Comparison of ENCODE assay signal across 21 cellular contexts in genomic region chr2:7089898-7090510, GRCh38.
DNase-seq lines count a peak whose midpoint lies in the region; ATAC-seq, FAIRE-seq and TF ChIP-seq lines count a peak whose summit lies in the region.
"Had no signal": no experiment of that assay in that cellular context is flagged by ENCODE, and none has a peak within 500 bp of the region (broad histone marks: within the 10 kb centered on the region; RNA-seq: fewer than 3 reads in every experiment).

No MANE protein-coding gene starts in this region.

- no peak overlapping the region for H2BK15ac ChIP-seq in neuronal stem cell (ENCODE audit: low read length)

- H2AFZ ChIP-seq in GM23338 (no peak overlapping the region), neuronal stem cell (ENCODE audit: low read length) (no peak overlapping the region)

- intact Hi-C loops in activated CD4-positive, alpha-beta T cell treated with anti-CD3 and anti-CD28 coated beads, Interleukin-2, amount 10 ng/mL, durations not matched to agents 24 days and 14 days (cut with micrococcal nuclease) = no loop called here
- intact Hi-C loops in esophagus muscularis mucosa (cut with DNase I) = loop anchor here (10.0 kb wide), 1 partner anchor 1595 kb away; the partner anchor contains the start of gene ID2

- H4K8ac ChIP-seq in neuronal stem cell (ENCODE audit: low read depth, low read length) = no peak overlapping the region

- no peak overlapping the region for H3K4me2 ChIP-seq in GM23338
- H3K4me2 ChIP-seq in neuronal stem cell (ENCODE audit: insufficient read depth, low read length, poor library complexity, severe bottlenecking) = no peak overlapping the region
- H3K4me2 ChIP-seq: A549 had no signal

- H3K14ac ChIP-seq in neuronal stem cell (ENCODE audit: low read length) = no peak overlapping the region

- H3K27ac ChIP-seq in GM23338 (ENCODE audit: low read depth) (no peak overlapping the region), esophagus muscularis mucosa (replicated peaks in 1 of 4) (no peak overlapping the region), neuronal stem cell (replicated peaks; ENCODE audit: low read length) (no peak overlapping the region)
- H3K27ac ChIP-seq: 22Rv1, A549, C4-2B had no signal

- WGBS in esophagus muscularis mucosa = 80% methylated on average over 16 of the region's 26 CpGs
- WGBS in neuronal stem cell (ENCODE audit: extremely low coverage in 2 of 2, insufficient read length in 2 of 2, insufficient replicate concordance in 1 of 2), 2 donors = no CpG with 5 or more reads among the region's 26 CpGs

- no peak overlapping the region for H3K4ac ChIP-seq in neuronal stem cell (ENCODE audit: low read length)

- H2BK12ac ChIP-seq in neuronal stem cell (ENCODE audit: low read length) = no peak overlapping the region

- H3K36me3 ChIP-seq in GM23338 (ENCODE audit: insufficient read depth) = no peaks in the 10 kb centered on the region
- H3K36me3 ChIP-seq in esophagus muscularis mucosa = no peaks in the 10 kb centered on the region
- H3K36me3 ChIP-seq in neuronal stem cell (replicated peaks in 1 of 2; ENCODE audit: control insufficient read depth in 2 of 2, insufficient read depth in 2 of 2, low read length in 2 of 2) = no peaks in the 10 kb centered on the region

- H4K20me1 ChIP-seq in GM23338 (replicated peaks; ENCODE audit: insufficient read depth) = no peaks in the 10 kb centered on the region

- H3K4me3 ChIP-seq in GM23338 = no peak overlapping the region
- H3K4me3 ChIP-seq in esophagus muscularis mucosa = no peak overlapping the region
- no peak overlapping the region for H3K4me3 ChIP-seq in neuronal stem cell (ENCODE audit: low read length in 2 of 2)
- H3K4me3 ChIP-seq: A549 had no signal

- TF ChIP-seq CTCF in GM23338 (conservative IDR thresholded peaks at IDR 0.05; ENCODE audit: low read depth in 2 of 2) (no peak), esophagus muscularis mucosa (IDR thresholded peaks at IDR 0.05) (no peak)

- H3K4me1 ChIP-seq in GM23338 (ENCODE audit: insufficient read depth) (no peaks in the 10 kb centered on the region), esophagus muscularis mucosa (no peaks in the 10 kb centered on the region), neuronal stem cell (ENCODE audit: control insufficient read depth in 2 of 2, insufficient read depth in 1 of 2, low read depth in 1 of 2, low read length in 2 of 2) (no peaks in the 10 kb centered on the region)
- H3K4me1 ChIP-seq: A549, Caco-2 had no signal

- H3K9me3 ChIP-seq in esophagus muscularis mucosa = no peaks in the 10 kb centered on the region
- peaks cover 0 to 3% of the 10 kb centered on the region in 2 donors for H3K9me3 ChIP-seq in neuronal stem cell (replicated peaks in 1 of 2; ENCODE audit: control insufficient read depth in 2 of 2, insufficient read depth in 1 of 2, low read depth in 1 of 2, low read length in 2 of 2)
- H3K9me3 ChIP-seq: Caco-2 had no signal

- peak; percentile 78 for ATAC-seq in GM23338
- ATAC-seq: A549 had no signal

- H3K9me3 Mint-ChIP-seq in activated CD4-positive, alpha-beta T cell treated with anti-CD3 and anti-CD28 coated beads, Interleukin-2, amount 10 ng/mL, durations not matched to agents 24 days and 14 days = no peaks in the 10 kb centered on the region
- peaks cover 7% of the 10 kb centered on the region; the same call in 2 of the 3 replicates for H3K9me3 Mint-ChIP-seq in GM23338
- H3K9me3 Mint-ChIP-seq: CD4-positive, alpha-beta T cell had no signal

- FAIRE-seq in GM19239 (lab: Jason Lieb, UNC) = no peak
- FAIRE-seq: A549, GM12892, GM18507 had no signal

- H3K9me2 ChIP-seq in GM23338 (ENCODE audit: insufficient read depth) = no peaks in the 10 kb centered on the region

- no peak overlapping the region for H3K9ac ChIP-seq in neuronal stem cell (ENCODE audit: low read depth, low read length, poor library complexity)

- H3K27ac Mint-ChIP-seq in activated CD4-positive, alpha-beta T cell treated with anti-CD3 and anti-CD28 coated beads, Interleukin-2, amount 10 ng/mL, durations not matched to agents 24 days and 14 days = no peak overlapping the region
- no peak overlapping the region for H3K27ac Mint-ChIP-seq in GM23338
- H3K27ac Mint-ChIP-seq: CD4-positive, alpha-beta T cell; H9 had no signal

- no peak for TF ChIP-seq POLR2A in esophagus muscularis mucosa (IDR thresholded peaks at IDR 0.05; ENCODE audit: low read depth)

- H3K4me3 Mint-ChIP-seq in activated CD4-positive, alpha-beta T cell treated with anti-CD3 and anti-CD28 coated beads, Interleukin-2, amount 10 ng/mL, durations not matched to agents 24 days and 14 days = no peak overlapping the region
- no peak overlapping the region for H3K4me3 Mint-ChIP-seq in GM23338
- H3K4me3 Mint-ChIP-seq: CD4-positive, alpha-beta T cell; H9 had no signal

- H3K4me1 Mint-ChIP-seq in activated CD4-positive, alpha-beta T cell treated with anti-CD3 and anti-CD28 coated beads, Interleukin-2, amount 10 ng/mL, durations not matched to agents 24 days and 14 days = no peaks in the 10 kb centered on the region
- H3K4me1 Mint-ChIP-seq in GM23338 = peaks cover 8% of the 10 kb centered on the region; the same call in 2 of the 3 replicates

- H2AK5ac ChIP-seq in neuronal stem cell (ENCODE audit: low read depth, low read length) = no peak overlapping the region

- no peaks in the 10 kb centered on the region for H3K79me1 ChIP-seq in neuronal stem cell (ENCODE audit: low read depth, low read length)

- H3K23ac ChIP-seq in neuronal stem cell (ENCODE audit: low read depth, low read length, poor library complexity) = no peak overlapping the region

- peaks cover 5% of the 10 kb centered on the region for H3K27me3 Mint-ChIP-seq in activated CD4-positive, alpha-beta T cell treated with anti-CD3 and anti-CD28 coated beads, Interleukin-2, amount 10 ng/mL, durations not matched to agents 24 days and 14 days
- peaks cover 5% of the 10 kb centered on the region for H3K27me3 Mint-ChIP-seq in GM23338 (ENCODE audit: insufficient read depth, low read depth, poor library complexity)
- H3K27me3 Mint-ChIP-seq: CD4-positive, alpha-beta T cell had no signal

- no peaks in the 10 kb centered on the region for H3K36me3 Mint-ChIP-seq in activated CD4-positive, alpha-beta T cell treated with anti-CD3 and anti-CD28 coated beads, Interleukin-2, amount 10 ng/mL, durations not matched to agents 24 days and 14 days (ENCODE audit: low read depth)
- H3K36me3 Mint-ChIP-seq in GM23338 (ENCODE audit: low read depth) = no peaks in the 10 kb centered on the region

- no peak for TF ChIP-seq EP300 in esophagus muscularis mucosa (IDR thresholded peaks at IDR 0.05)

- H4K91ac ChIP-seq in neuronal stem cell (ENCODE audit: low read depth, low read length, poor library complexity) = no peak overlapping the region

- DNase-seq in activated CD4-positive, alpha-beta T cell treated with anti-CD3 and anti-CD28 coated beads, Interleukin-2, amount 10 ng/mL, durations not matched to agents 24 days and 14 days = peak; percentile 34
- no peak for DNase-seq in activated CD4-positive, alpha-beta T cell treated with anti-CD3 and anti-CD28 coated beads for 1 hour
- DNase-seq in GM23338 (ENCODE audit: low spot score) = peak; percentile 14
- peak; percentile 31 for DNase-seq in esophagus muscularis mucosa (ENCODE audit: extremely low spot score)
- DNase-seq in neuronal stem cell (ENCODE audit: low spot score) = no peak
- DNase-seq in GM19239 (ENCODE audit: insufficient read length, low spot score) = no peak
- DNase-seq in hippocampal formation (lab: John Stamatoyannopoulos, UW) = no peak
- no peak for DNase-seq in cerebellar cortex (ENCODE audit: low spot score)
- DNase-seq: AML-193; Caco-2; CD4-positive, alpha-beta T cell; DMS153; DMS79; GDM1; GOT3; H9 had no signal

- H3F3A ChIP-seq in GM23338 (replicated peaks; ENCODE audit: low read depth) = no peaks in the 10 kb centered on the region

- H2BK120ac ChIP-seq in neuronal stem cell (ENCODE audit: low read depth, low read length) = peak overlapping the region; percentile 84

- H3K79me2 ChIP-seq in GM23338 (replicated peaks; ENCODE audit: insufficient read depth) = no peaks in the 10 kb centered on the region

- H3K27me3 ChIP-seq in GM23338 (ENCODE audit: insufficient read depth) (no peaks in the 10 kb centered on the region), esophagus muscularis mucosa (no peaks in the 10 kb centered on the region), neuronal stem cell (ENCODE audit: control insufficient read depth in 3 of 3, insufficient read depth in 3 of 3, low read depth in 1 of 3, low read length in 3 of 3) (no peaks in the 10 kb centered on the region)

- H2BK5ac ChIP-seq in neuronal stem cell (ENCODE audit: low read length) = no peak overlapping the region

- peak overlapping the region; percentile 62 for H3K18ac ChIP-seq in neuronal stem cell (ENCODE audit: low read length)

TF ChIP-seq in GM23338, 12 proteins besides CTCF, POLR2A, EP300 and RAD21 (continues in another document):
- no peak for TF ChIP-seq CREB1 (CRISPR knock-in tag; IDR thresholded peaks at IDR 0.05; ENCODE audit: low read depth)
- no peak for TF ChIP-seq ZNF331 (CRISPR knock-in tag; IDR thresholded peaks at IDR 0.05; ENCODE audit: low read depth)
- TF ChIP-seq ZNF114 (CRISPR knock-in tag; IDR thresholded peaks at IDR 0.05) = no peak
- TF ChIP-seq EZH2phosphoT487 (IDR thresholded peaks at IDR 0.05; ENCODE audit: unreplicated experiment) = no peak
- no peak for TF ChIP-seq REST (IDR thresholded peaks at IDR 0.05; ENCODE audit: unreplicated experiment)
- TF ChIP-seq STAT1 (IDR thresholded peaks at IDR 0.05; ENCODE audit: unreplicated experiment) = no peak

Comparison
In these comparisons a context has a peak if more than half of its experiments do, and no peak if none do; other contexts are left out.
1. DNase-seq: peak in activated CD4-positive, alpha-beta T cell treated with anti-CD3 and anti-CD28 coated beads, Interleukin-2, amount 10 ng/mL, durations not matched to agents 24 days and 14 days (single experiment), GM23338 (single experiment) and esophagus muscularis mucosa (single experiment); none in activated CD4-positive, alpha-beta T cell treated with anti-CD3 and anti-CD28 coated beads for 1 hour (single experiment), neuronal stem cell (single experiment), GM19239 (single experiment), hippocampal formation (0 of 2) and cerebellar cortex (single experiment).